25 cellular contexts compared by ENCODE assay signal in genomic region chr13:111345682-111346081, GRCh38.
"Had no signal": no experiment of that assay in that cellular context is flagged by ENCODE, and none has a peak within 500 bp of the region (broad histone marks: within the 10 kb centered on the region; RNA-seq: fewer than 3 reads in every experiment).

No MANE protein-coding gene starts in this region.

- H3K4me1 ChIP-seq: body of pancreas, pancreas, prostate gland, suprapubic skin, tibial artery, upper lobe of right lung had no signal

- H3K27ac ChIP-seq: body of pancreas, coronary artery, dorsolateral prefrontal cortex, pancreas, prostate gland, suprapubic skin, tibial artery, upper lobe of right lung had no signal

- H3K36me3 ChIP-seq: pancreas, prostate gland, suprapubic skin, upper lobe of right lung had no signal

- DNase-seq: activated CD4-positive, alpha-beta T cell treated with anti-CD3 and anti-CD28 coated beads for 4 hours; activated CD4-positive, alpha-beta T cell treated with anti-CD3 and anti-CD28 coated beads, Interleukin-2, amount 50 U/mL, for 48 hours; activated CD8-positive, alpha-beta memory T cell treated with anti-CD3 and anti-CD28 coated beads, Interleukin-2, amount 50 U/mL, for 48 hours; activated naive CD4-positive, alpha-beta T cell; activated T-cell treated with anti-CD3 and anti-CD28 coated beads, Interleukin-2, amount 50 U/mL, for 24 hours; anterior cingulate cortex; body of pancreas; effector memory CD4-positive, alpha-beta T cell; foreskin fibroblast; hypothalamus; kidney glomerular epithelial cell; naive B cell; nephron progenitor cell; pancreas; stimulated activated CD4-positive, alpha-beta T cell treated with anti-CD3 and anti-CD28 coated beads, Interleukin-15, amount 100 ng/mL, for 24 hours; stimulated activated CD4-positive, alpha-beta T cell treated with anti-CD3 and anti-CD28 coated beads, Interleukin-2, amount 100 ng/mL, for 24 hours; stimulated activated naive CD4-positive, alpha-beta T cell; tibial artery; upper lobe of right lung had no signal

- H3K9me3 ChIP-seq: body of pancreas, pancreas, prostate gland, suprapubic skin, tibial artery, upper lobe of right lung had no signal

- ATAC-seq: activated T-helper 17 cell treated with anti-CD3 and anti-CD28 coated beads, Interleukin-2, amount 50 U/mL, for 72 hours; body of pancreas; left lobe of liver had no signal

- H3K4me3 ChIP-seq: body of pancreas, coronary artery, dorsolateral prefrontal cortex, pancreas, prostate gland, suprapubic skin, tibial artery, upper lobe of right lung had no signal

- H3K27me3 ChIP-seq: body of pancreas, dorsolateral prefrontal cortex, pancreas, suprapubic skin, tibial artery, upper lobe of right lung had no signal
